20 cellular contexts compared by ENCODE assay signal in genomic region chr10:84401838-84402611, GRCh38.
DNase-seq lines count a peak whose midpoint lies in the region; ATAC-seq and TF ChIP-seq lines count a peak whose summit lies in the region.
"Had no signal": no experiment of that assay in that cellular context is flagged by ENCODE, and none has a peak within 500 bp of the region (broad histone marks: within the 10 kb centered on the region; RNA-seq: fewer than 3 reads in every experiment).

No MANE protein-coding gene starts in this region.

- H3K36me3 Mint-ChIP-seq in GM23338 (ENCODE audit: low read depth), result peaks cover 19% of the 10 kb centered on the region
- H3K36me3 Mint-ChIP-seq in WTC11, result peaks cover 17% of the 10 kb centered on the region

- no peak overlapping the region for H3K4me2 ChIP-seq in GM23338
- H3K4me2 ChIP-seq: KMS-11 had no signal

- TF ChIP-seq CTCF in GM23338 (conservative IDR thresholded peaks at IDR 0.05; ENCODE audit: low read depth in 2 of 2), result no peak
- TF ChIP-seq CTCF in WTC11 (IDR thresholded peaks at IDR 0.05), result no peak

- H3K4me3 Mint-ChIP-seq in GM23338, result no peak overlapping the region
- H3K4me3 Mint-ChIP-seq in WTC11, result no peak overlapping the region
- H3K4me3 Mint-ChIP-seq: stimulated activated naive CD8-positive, alpha-beta T cell treated with anti-CD3 and anti-CD28 coated beads, Interleukin-15, Interleukin-2, amounts not matched to agents 100 ng/mL and 50 ng/mL, for 24 hours had no signal

- POLR2A ChIA-PET in WTC11 (lab: Charles Lee), result no interaction called here

- H3F3A ChIP-seq in GM23338 (replicated peaks; ENCODE audit: low read depth), result no peaks in the 10 kb centered on the region

- H3K27me3 ChIP-seq in GM23338 (ENCODE audit: insufficient read depth), result no peaks in the 10 kb centered on the region
- H3K27me3 ChIP-seq: dorsolateral prefrontal cortex had no signal

- H3K9me2 ChIP-seq in GM23338 (ENCODE audit: insufficient read depth), result no peaks in the 10 kb centered on the region

- H3K9me3 Mint-ChIP-seq in GM23338 (peaks cover 16% of the 10 kb centered on the region), WTC11 (peaks cover 17% of the 10 kb centered on the region)

- H3K4me1 ChIP-seq in GM23338 (ENCODE audit: insufficient read depth), result peaks cover 16% of the 10 kb centered on the region; the same call in 1 of the 2 replicates
- H3K4me1 ChIP-seq: Caco-2 had no signal

- no peaks in the 10 kb centered on the region for H3K36me3 ChIP-seq in GM23338 (ENCODE audit: insufficient read depth)

- CTCF ChIA-PET in WTC11 (lab: Charles Lee), result interaction anchor here (1.0 to 1.3 kb wide), 2 partner anchors 134 to 135 kb away, joined by 3 to 6 read pairs; no protein-coding TSS in a partner anchor

- peaks cover 15% of the 10 kb centered on the region for H3K4me1 Mint-ChIP-seq in GM23338
- peaks cover 27% of the 10 kb centered on the region for H3K4me1 Mint-ChIP-seq in WTC11

- H3K27ac ChIP-seq in GM23338 (ENCODE audit: low read depth), result no peak overlapping the region
- H3K27ac ChIP-seq: KMS-11 had no signal

- DNase-seq in GM23338 (ENCODE audit: low spot score), result peak; percentile 22
- no peak for DNase-seq in WTC11 (ENCODE audit: low spot score)
- DNase-seq in islet precursor cell, result peak; percentile 68
- DNase-seq in renal cortical epithelial cell (ENCODE audit: low read depth), result peak; percentile 80
- DNase-seq in NCI-H526 treated with DMSO at 0.1 percent for 48 hours (lab: John Stamatoyannopoulos, UW), result no peak
- DNase-seq: activated CD4-positive, CD25-positive, alpha-beta regulatory T cell treated with anti-CD3 and anti-CD28 coated beads, Interleukin-2, amount 50 U/mL, for 72 hours; activated CD8-positive, alpha-beta memory T cell treated with anti-CD3 and anti-CD28 coated beads for 24 hours; Caco-2; dorsolateral prefrontal cortex; EL; H7; midbrain; NCI-H1092; NCI-H524 treated with DMSO at 0.1 percent for 48 hours; right cardiac atrium; T-helper 9 cell had no signal

- H4K20me1 ChIP-seq in GM23338 (replicated peaks; ENCODE audit: insufficient read depth), result no peaks in the 10 kb centered on the region

- no peak for ATAC-seq in GM23338
- peak; percentile 26; the same call in 1 of the 2 replicates for ATAC-seq in WTC11
- no peak for ATAC-seq in activated CD4-positive, CD25-positive, alpha-beta regulatory T cell treated with anti-CD3 and anti-CD28 coated beads, Interleukin-2, amount 50 U/mL, for 24 hours
- no peak for ATAC-seq in HG03039 (IDR thresholded peaks at IDR 0.05; ENCODE audit: unreplicated experiment)
- ATAC-seq: right cardiac atrium had no signal

- no peak overlapping the region for H2AFZ ChIP-seq in GM23338

- no peak overlapping the region for H3K27ac Mint-ChIP-seq in GM23338
- no peak overlapping the region for H3K27ac Mint-ChIP-seq in WTC11
- H3K27ac Mint-ChIP-seq: stimulated activated naive CD8-positive, alpha-beta T cell treated with anti-CD3 and anti-CD28 coated beads, Interleukin-15, Interleukin-2, amounts not matched to agents 100 ng/mL and 50 ng/mL, for 24 hours had no signal

- no peak overlapping the region for H3K4me3 ChIP-seq in GM23338

- H3K27me3 Mint-ChIP-seq in GM23338 (ENCODE audit: insufficient read depth, low read depth, poor library complexity), result no peaks in the 10 kb centered on the region
- H3K27me3 Mint-ChIP-seq in WTC11 (ENCODE audit: low read depth), result no peaks in the 10 kb centered on the region
- H3K27me3 Mint-ChIP-seq: stimulated activated naive CD8-positive, alpha-beta T cell treated with anti-CD3 and anti-CD28 coated beads, Interleukin-15, Interleukin-2, amounts not matched to agents 100 ng/mL and 50 ng/mL, for 24 hours had no signal

- H3K79me2 ChIP-seq in GM23338 (replicated peaks; ENCODE audit: insufficient read depth), result peaks cover 40% of the 10 kb centered on the region

TF ChIP-seq in GM23338, 12 proteins besides CTCF, POLR2A, EP300 and RAD21 (continues in another document):
- TF ChIP-seq, protein P1, sequence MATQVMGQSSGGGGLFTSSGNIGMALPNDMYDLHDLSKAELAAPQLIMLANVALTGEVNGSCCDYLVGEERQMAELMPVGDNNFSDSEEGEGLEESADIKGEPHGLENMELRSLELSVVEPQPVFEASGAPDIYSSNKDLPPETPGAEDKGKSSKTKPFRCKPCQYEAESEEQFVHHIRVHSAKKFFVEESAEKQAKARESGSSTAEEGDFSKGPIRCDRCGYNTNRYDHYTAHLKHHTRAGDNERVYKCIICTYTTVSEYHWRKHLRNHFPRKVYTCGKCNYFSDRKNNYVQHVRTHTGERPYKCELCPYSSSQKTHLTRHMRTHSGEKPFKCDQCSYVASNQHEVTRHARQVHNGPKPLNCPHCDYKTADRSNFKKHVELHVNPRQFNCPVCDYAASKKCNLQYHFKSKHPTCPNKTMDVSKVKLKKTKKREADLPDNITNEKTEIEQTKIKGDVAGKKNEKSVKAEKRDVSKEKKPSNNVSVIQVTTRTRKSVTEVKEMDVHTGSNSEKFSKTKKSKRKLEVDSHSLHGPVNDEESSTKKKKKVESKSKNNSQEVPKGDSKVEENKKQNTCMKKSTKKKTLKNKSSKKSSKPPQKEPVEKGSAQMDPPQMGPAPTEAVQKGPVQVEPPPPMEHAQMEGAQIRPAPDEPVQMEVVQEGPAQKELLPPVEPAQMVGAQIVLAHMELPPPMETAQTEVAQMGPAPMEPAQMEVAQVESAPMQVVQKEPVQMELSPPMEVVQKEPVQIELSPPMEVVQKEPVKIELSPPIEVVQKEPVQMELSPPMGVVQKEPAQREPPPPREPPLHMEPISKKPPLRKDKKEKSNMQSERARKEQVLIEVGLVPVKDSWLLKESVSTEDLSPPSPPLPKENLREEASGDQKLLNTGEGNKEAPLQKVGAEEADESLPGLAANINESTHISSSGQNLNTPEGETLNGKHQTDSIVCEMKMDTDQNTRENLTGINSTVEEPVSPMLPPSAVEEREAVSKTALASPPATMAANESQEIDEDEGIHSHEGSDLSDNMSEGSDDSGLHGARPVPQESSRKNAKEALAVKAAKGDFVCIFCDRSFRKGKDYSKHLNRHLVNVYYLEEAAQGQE (IDR thresholded peaks at IDR 0.05; ENCODE audit: unreplicated experiment), result no peak
- TF ChIP-seq ETS1 (IDR thresholded peaks at IDR 0.05), result no peak
- no peak for TF ChIP-seq ZNF331 (CRISPR knock-in tag; IDR thresholded peaks at IDR 0.05; ENCODE audit: low read depth)
- TF ChIP-seq EZH2phosphoT487 (IDR thresholded peaks at IDR 0.05; ENCODE audit: unreplicated experiment), result no peak
- no peak for TF ChIP-seq EZH2 (IDR thresholded peaks at IDR 0.05; ENCODE audit: low read depth, unreplicated experiment)
- TF ChIP-seq STAT1 (IDR thresholded peaks at IDR 0.05; ENCODE audit: unreplicated experiment), result no peak

TF ChIP-seq in WTC11, 78 proteins besides CTCF, POLR2A, EP300 and RAD21 (continues in another document):
- TF ChIP-seq, protein P2, sequence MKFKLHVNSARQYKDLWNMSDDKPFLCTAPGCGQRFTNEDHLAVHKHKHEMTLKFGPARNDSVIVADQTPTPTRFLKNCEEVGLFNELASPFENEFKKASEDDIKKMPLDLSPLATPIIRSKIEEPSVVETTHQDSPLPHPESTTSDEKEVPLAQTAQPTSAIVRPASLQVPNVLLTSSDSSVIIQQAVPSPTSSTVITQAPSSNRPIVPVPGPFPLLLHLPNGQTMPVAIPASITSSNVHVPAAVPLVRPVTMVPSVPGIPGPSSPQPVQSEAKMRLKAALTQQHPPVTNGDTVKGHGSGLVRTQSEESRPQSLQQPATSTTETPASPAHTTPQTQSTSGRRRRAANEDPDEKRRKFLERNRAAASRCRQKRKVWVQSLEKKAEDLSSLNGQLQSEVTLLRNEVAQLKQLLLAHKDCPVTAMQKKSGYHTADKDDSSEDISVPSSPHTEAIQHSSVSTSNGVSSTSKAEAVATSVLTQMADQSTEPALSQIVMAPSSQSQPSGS (CRISPR knock-in tag; IDR thresholded peaks at IDR 0.05; ENCODE audit: borderline replicate concordance, low read depth), result no peak
- no peak for TF ChIP-seq ESRRA (CRISPR knock-in tag; IDR thresholded peaks at IDR 0.05; ENCODE audit: borderline replicate concordance)
- no peak for TF ChIP-seq ZBTB43 (CRISPR knock-in tag; IDR thresholded peaks at IDR 0.05)
- no peak for TF ChIP-seq USF2 (CRISPR knock-in tag; IDR thresholded peaks at IDR 0.05)
- TF ChIP-seq ELF4 (CRISPR knock-in tag; IDR thresholded peaks at IDR 0.05; ENCODE audit: low read depth), result no peak

Comparison
In these comparisons a context has a peak if more than half of its experiments do, and no peak if none do; other contexts are left out.
1. DNase-seq: peak in GM23338 (single experiment), islet precursor cell (single experiment) and renal cortical epithelial cell (single experiment); none in WTC11 (single experiment) and NCI-H526 treated with DMSO at 0.1 percent for 48 hours (single experiment).